6 cellular contexts compared by ENCODE assay signal in genomic region chr19:8307400-8307964, GRCh38. TPM values are rescaled to one million over a fixed set of nuclear protein-coding genes. Genes with fewer than 3 reads are reported as not detected.
DNase-seq lines count a peak whose midpoint lies in the region; ATAC-seq and TF ChIP-seq lines count a peak whose summit lies in the region.

No MANE protein-coding gene starts in this region.

- no peaks in the 10 kb centered on the region for H4K20me1 ChIP-seq in smooth muscle cell (ENCODE audit: low read depth)

- TF ChIP-seq CTCF in smooth muscle cell (IDR thresholded peaks at IDR 0.05; ENCODE audit: borderline replicate concordance, insufficient read depth, poor library complexity, severe bottlenecking) = no peak

- H3K4me1 ChIP-seq in smooth muscle cell (ENCODE audit: low read depth) = peaks cover 14% of the 10 kb centered on the region

- DNase-seq in activated effector memory CD4-positive, alpha-beta T cell treated with anti-CD3 and anti-CD28 coated beads, Interleukin-2, amount 50 U/mL, for 16 hours = peak; percentile 62
- no peak for DNase-seq in activated effector memory CD4-positive, alpha-beta T cell treated with Interleukin-2 at 50 U/mL for 16 hours
- DNase-seq in smooth muscle cell (lab: John Stamatoyannopoulos, UW; ENCODE audit: unreplicated experiment) (no peak), EL (no peak)

- H3K27me3 ChIP-seq in smooth muscle cell (ENCODE audit: low read depth) = no peaks in the 10 kb centered on the region

- peak overlapping the region; percentile 49 for H3K4me3 ChIP-seq in smooth muscle cell

- no peaks in the 10 kb centered on the region for H3K79me2 ChIP-seq in smooth muscle cell (ENCODE audit: low read depth)

- 10% methylated on average over 24 of the region's 24 CpGs for WGBS in smooth muscle cell (ENCODE audit: low lambda C conversion rate)

- H3K9me3 ChIP-seq in smooth muscle cell (replicated peaks; ENCODE audit: low read depth) = no peaks in the 10 kb centered on the region

- H3K9ac ChIP-seq in smooth muscle cell (ENCODE audit: low read depth) = no peak overlapping the region

- no peak overlapping the region for H3K27ac ChIP-seq in smooth muscle cell (ENCODE audit: low read depth)

- H3K4me2 ChIP-seq in smooth muscle cell = peak overlapping the region; percentile 95

- no peak overlapping the region for H2AFZ ChIP-seq in smooth muscle cell (ENCODE audit: low read depth)

- ATAC-seq in esophagus mucosa (peak; percentile 8), GM18861 (IDR thresholded peaks at IDR 0.05; ENCODE audit: unreplicated experiment) (no peak)

- no peaks in the 10 kb centered on the region for H3K36me3 ChIP-seq in smooth muscle cell (ENCODE audit: low read depth)

- H3F3A ChIP-seq in smooth muscle cell (ENCODE audit: low read depth) = no peaks in the 10 kb centered on the region

RNA-seq across cellular contexts. Expression of gene CD320, which starts 0.7 kb away (rescaled TPM):
- total RNA-seq in esophagus mucosa (12.0 TPM), smooth muscle cell (23.8 and 25.3 TPM in 2 replicates)
- 42.7 and 55.4 TPM in 2 replicates for polyA plus RNA-seq in smooth muscle cell

RNA-seq across cellular contexts. Expression of gene NDUFA7, which starts 13.7 kb away (rescaled TPM):
- total RNA-seq in esophagus mucosa (52.2 TPM), smooth muscle cell (17.3 and 19.4 TPM in 2 replicates)
- 80.4 and 103 TPM in 2 replicates for polyA plus RNA-seq in smooth muscle cell

RNA-seq across cellular contexts. Expression of gene RPS28, which starts 13.8 kb away (rescaled TPM):
- 1,802 TPM for total RNA-seq in esophagus mucosa
- total RNA-seq in smooth muscle cell = 212 and 236 TPM in 2 replicates
- 574 and 669 TPM in 2 replicates for polyA plus RNA-seq in smooth muscle cell

RNA-seq across cellular contexts. Expression of gene KANK3, which starts 35.6 kb away (rescaled TPM):
- total RNA-seq in esophagus mucosa (1.6 TPM), smooth muscle cell (0.40 and 1.2 TPM in 2 replicates)
- polyA plus RNA-seq in smooth muscle cell = 1.3 and 2.4 TPM in 2 replicates

RNA-seq across cellular contexts. Expression of gene ANGPTL4, which starts 56.5 kb away (rescaled TPM):
- 55.4 TPM for total RNA-seq in esophagus mucosa
- 9.4 and 10.2 TPM in 2 replicates for total RNA-seq in smooth muscle cell
- 18.7 and 23.9 TPM in 2 replicates for polyA plus RNA-seq in smooth muscle cell
